15 cellular contexts compared by ENCODE assay signal in genomic region chr2:36395866-36396265, GRCh38.
"Had no signal": no experiment of that assay in that cellular context is flagged by ENCODE, and none has a peak within 500 bp of the region (broad histone marks: within the 10 kb centered on the region; RNA-seq: fewer than 3 reads in every experiment).

No MANE protein-coding gene starts in this region.

- H2AFZ ChIP-seq: hepatocyte had no signal

- H3K4me1 Mint-ChIP-seq: activated naive CD8-positive, alpha-beta T cell treated with anti-CD3 and anti-CD28 coated beads for 36 hours had no signal

- H3K4me3 Mint-ChIP-seq: activated naive CD8-positive, alpha-beta T cell treated with anti-CD3 and anti-CD28 coated beads for 36 hours; nephron progenitor cell; WTC11 had no signal

- DNase-seq: activated CD4-positive, alpha-beta T cell treated with anti-CD3 and anti-CD28 coated beads for 48 hours; activated naive CD8-positive, alpha-beta T cell treated with anti-CD3 and anti-CD28 coated beads for 36 hours; erythroblast; kidney; nephron progenitor cell; occipital lobe; psoas muscle; sigmoid colon; stimulated activated CD4-positive, alpha-beta T cell treated with anti-CD3 and anti-CD28 coated beads, Interleukin-12 subunit alpha, Interleukin-12 subunit beta, amount 100 ng/mL, for 4 hours; stimulated activated CD4-positive, alpha-beta T cell treated with anti-CD3 and anti-CD28 coated beads, Interleukin-2, amount 100 ng/mL, for 24 hours; T-helper 2 cell; thyroid gland; uterus had no signal

- H3K9me3 Mint-ChIP-seq: activated naive CD8-positive, alpha-beta T cell treated with anti-CD3 and anti-CD28 coated beads for 36 hours; nephron progenitor cell; WTC11 had no signal

- H3K27me3 ChIP-seq: hepatocyte, sigmoid colon, thyroid gland, uterus had no signal

- H3K27ac Mint-ChIP-seq: activated naive CD8-positive, alpha-beta T cell treated with anti-CD3 and anti-CD28 coated beads for 36 hours; nephron progenitor cell; WTC11 had no signal

- H3K4me3 ChIP-seq: hepatocyte, psoas muscle, sigmoid colon, thyroid gland, uterus had no signal

- H3K4me1 ChIP-seq: uterus had no signal

- H3K27ac ChIP-seq: hepatocyte had no signal

- H3K9me3 ChIP-seq: psoas muscle, sigmoid colon, thyroid gland, uterus had no signal

- H3K36me3 ChIP-seq: sigmoid colon, thyroid gland, uterus had no signal

- H3K27me3 Mint-ChIP-seq: activated naive CD8-positive, alpha-beta T cell treated with anti-CD3 and anti-CD28 coated beads for 36 hours had no signal

- H3K4me2 ChIP-seq: hepatocyte had no signal

- ATAC-seq: psoas muscle, WTC11 had no signal

- H3K36me3 Mint-ChIP-seq: WTC11 had no signal
